ENCODE assay signal across 3 cellular contexts in genomic region chr14:70078329-70078728, GRCh38.
TF ChIP-seq lines count a peak whose summit lies in the region.

No MANE protein-coding gene starts in this region.

TF ChIP-seq in HepG2, 621 proteins besides CTCF, POLR2A, EP300 and RAD21 (continued from another document):
- no peak for TF ChIP-seq ZNF468 (CRISPR knock-in tag; IDR thresholded peaks at IDR 0.05)
- no peak for TF ChIP-seq SALL1 (CRISPR knock-in tag; IDR thresholded peaks at IDR 0.05)
- peak in 1 of 2 experiments; percentile 45; a peak in 3 of 4 replicates for TF ChIP-seq MAFK (conservative IDR thresholded peaks at IDR 0.05 in 1 of 2, IDR thresholded peaks at IDR 0.05 in 1 of 2; ENCODE audit: low read length in 2 of 2)
- no peak for TF ChIP-seq ZNF883 (CRISPR knock-in tag; IDR thresholded peaks at IDR 0.05; ENCODE audit: not compliant biosample characterization)
- TF ChIP-seq CEBPZ (IDR thresholded peaks at IDR 0.05; ENCODE audit: low read length): no peak
- TF ChIP-seq ZKSCAN1 (IDR thresholded peaks at IDR 0.05; ENCODE audit: low read length): no peak
- no peak for TF ChIP-seq MZF1 (CRISPR knock-in tag; IDR thresholded peaks at IDR 0.05; ENCODE audit: borderline replicate concordance)
- TF ChIP-seq CREB3 (CRISPR knock-in tag; IDR thresholded peaks at IDR 0.05): no peak
- TF ChIP-seq MAFF (IDR thresholded peaks at IDR 0.05; ENCODE audit: low read depth, low read length): 0 out of 2 replicates have a peak, but pooled peaks have one; percentile 51
- TF ChIP-seq NONO (IDR thresholded peaks at IDR 0.05): no peak
- TF ChIP-seq NONO (CRISPR knock-in tag; conservative IDR thresholded peaks at IDR 0.05): no peak
- no peak for TF ChIP-seq ISX (CRISPR knock-in tag; conservative IDR thresholded peaks at IDR 0.05)
TF ChIP-seq in HepG2: peak in this region for 2.

TF ChIP-seq in HEK293, 187 proteins besides CTCF, POLR2A, EP300 and RAD21 (continued from another document):
- TF ChIP-seq ZBTB11 (tag by site-specific recombination; conservative IDR thresholded peaks at IDR 0.05; ENCODE audit: low read depth): no peak
- no peak for TF ChIP-seq ZNF660 (tag by site-specific recombination; IDR thresholded peaks at IDR 0.05)
- peak; percentile 84 for TF ChIP-seq EGR2 (tag by site-specific recombination; IDR thresholded peaks at IDR 0.05; ENCODE audit: low read depth)

TF ChIP-seq in K562, 482 proteins besides CTCF, POLR2A, EP300 and RAD21:
- TF ChIP-seq ZHX1 (conservative IDR thresholded peaks at IDR 0.05; ENCODE audit: low read length) (no peak), MAFG (tag; conservative IDR thresholded peaks at IDR 0.05) (0 out of 2 replicates have a peak, but pooled peaks have one; percentile 8), ZNF316 (IDR thresholded peaks at IDR 0.05) (peak; percentile 31; the same call in 1 of the 2 replicates), ZBTB9 (CRISPR knock-in tag; IDR thresholded peaks at IDR 0.05) (no peak), MEF2D (tag; conservative IDR thresholded peaks at IDR 0.05; ENCODE audit: low read depth) (no peak)
